In the genomic region with DNA sequence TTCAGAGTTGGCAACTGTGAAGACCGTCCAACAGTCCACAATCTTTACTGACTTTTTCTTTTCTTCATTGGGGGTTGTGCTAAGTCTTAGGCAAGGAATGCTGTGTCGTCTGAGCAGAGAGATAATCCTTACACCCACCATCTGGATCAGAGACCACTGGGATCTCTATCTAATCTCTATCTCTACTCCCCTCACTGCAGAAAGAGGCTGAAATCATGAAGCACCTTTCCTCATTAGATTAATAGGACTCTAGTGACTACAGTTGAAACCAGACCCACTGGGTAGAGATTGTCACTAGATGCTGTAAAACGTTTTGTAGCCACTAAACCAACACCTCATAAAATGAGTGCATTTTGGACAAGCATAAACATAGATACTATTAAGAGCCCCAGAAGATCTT, we compare ENCODE assay signal across 22 cellular contexts.
"Had no signal": no experiment of that assay in that cellular context is flagged by ENCODE, and none has a peak within 500 bp of the region (broad histone marks: within the 10 kb centered on the region; RNA-seq: fewer than 3 reads in every experiment).

No MANE protein-coding gene starts in this region.

- H3K4me3 ChIP-seq: PC-9 had no signal

- DNase-seq: activated CD4-positive, alpha-beta memory T cell treated with anti-CD3 and anti-CD28 coated beads, Interleukin-2, amount 10 ng/mL, durations not matched to agents 7 days and 5 days; activated CD4-positive, alpha-beta T cell treated with anti-CD3 and anti-CD28 coated beads for 36 hours; activated CD4-positive, alpha-beta T cell treated with anti-CD3 and anti-CD28 coated beads, Interleukin-2, amount 50 U/mL, for 1 hour; activated CD8-positive, alpha-beta memory T cell treated with anti-CD3 and anti-CD28 coated beads, Interleukin-2, amount 50 U/mL, for 4 hours; activated gamma-delta T cell treated with Interleukin-2 at 50 U/mL for 16 hours; activated naive CD4-positive, alpha-beta T cell treated with anti-CD3 and anti-CD28 coated beads, Interleukin-2, amount 10 ng/mL, durations not matched to agents 7 days and 5 days; activated naive CD8-positive, alpha-beta T cell treated with anti-CD3 and anti-CD28 coated beads for 36 hours; activated T-cell treated with anti-CD3 and anti-CD28 coated beads, Interleukin-2, amount 50 U/mL, for 72 hours; cerebellar nuclear complex; NCI-H1092; NCI-H1417; NCI-H1930; NCI-H2171; NCI-H2227 treated with DMSO at 0.1 percent for 48 hours; NCI-H446 treated with DMSO at 0.1 percent for 48 hours; NCI-H526 treated with DMSO at 0.1 percent for 48 hours; PC-9; SK-N-SH; T-helper 1 cell had no signal

- H2AFZ ChIP-seq: PC-9 had no signal

- H3K27ac Mint-ChIP-seq: activated CD4-positive, alpha-beta memory T cell treated with anti-CD3 and anti-CD28 coated beads, Interleukin-2, amount 10 ng/mL, durations not matched to agents 7 days and 5 days; activated CD4-positive, alpha-beta T cell treated with anti-CD3 and anti-CD28 coated beads for 36 hours; activated naive CD4-positive, alpha-beta T cell treated with anti-CD3 and anti-CD28 coated beads, Interleukin-2, amount 10 ng/mL, durations not matched to agents 7 days and 5 days; activated naive CD8-positive, alpha-beta T cell treated with anti-CD3 and anti-CD28 coated beads for 36 hours; activated T-cell treated with anti-CD3 and anti-CD28 coated beads, Interleukin-2, amount 50 U/mL, for 72 hours; activated T-helper 2 cell treated with anti-CD3 and anti-CD28 coated beads, Interferon-gamma antibody, Interleukin-2, Interleukin-4, amounts not matched to agents 10 μg/mL and 5 μg/mL and 100 μg/mL, durations not matched to agents 14 hours and 24 hours and 36 hours had no signal

- H3K9ac ChIP-seq: KMS-11, SK-N-SH had no signal

- H3K9me3 Mint-ChIP-seq: activated CD4-positive, alpha-beta memory T cell treated with anti-CD3 and anti-CD28 coated beads, Interleukin-2, amount 10 ng/mL, durations not matched to agents 7 days and 5 days; activated naive CD4-positive, alpha-beta T cell treated with anti-CD3 and anti-CD28 coated beads, Interleukin-2, amount 10 ng/mL, durations not matched to agents 7 days and 5 days; activated naive CD8-positive, alpha-beta T cell treated with anti-CD3 and anti-CD28 coated beads for 36 hours; activated T-cell treated with anti-CD3 and anti-CD28 coated beads, Interleukin-2, amount 50 U/mL, for 72 hours; activated T-helper 2 cell treated with anti-CD3 and anti-CD28 coated beads, Interferon-gamma antibody, Interleukin-2, Interleukin-4, amounts not matched to agents 10 μg/mL and 5 μg/mL and 100 μg/mL, durations not matched to agents 14 hours and 24 hours and 36 hours had no signal

- H3K27ac ChIP-seq: KMS-11, PC-9, VCaP had no signal

- H3K36me3 Mint-ChIP-seq: activated naive CD4-positive, alpha-beta T cell treated with anti-CD3 and anti-CD28 coated beads, Interleukin-2, amount 10 ng/mL, durations not matched to agents 7 days and 5 days; activated naive CD8-positive, alpha-beta T cell treated with anti-CD3 and anti-CD28 coated beads for 36 hours had no signal

- H3K4me2 ChIP-seq: KMS-11, PC-9, SK-N-SH had no signal

- H3K27me3 Mint-ChIP-seq: activated CD4-positive, alpha-beta memory T cell treated with anti-CD3 and anti-CD28 coated beads, Interleukin-2, amount 10 ng/mL, durations not matched to agents 7 days and 5 days had no signal

- ATAC-seq: activated CD4-positive, alpha-beta T cell treated with anti-CD3 and anti-CD28 coated beads for 36 hours; activated T-cell treated with anti-CD3 and anti-CD28 coated beads, Interleukin-2, amount 50 U/mL, for 72 hours had no signal

- H3K4me1 Mint-ChIP-seq: activated CD4-positive, alpha-beta memory T cell treated with anti-CD3 and anti-CD28 coated beads, Interleukin-2, amount 10 ng/mL, durations not matched to agents 7 days and 5 days; activated CD4-positive, alpha-beta T cell treated with anti-CD3 and anti-CD28 coated beads for 36 hours; activated naive CD4-positive, alpha-beta T cell treated with anti-CD3 and anti-CD28 coated beads, Interleukin-2, amount 10 ng/mL, durations not matched to agents 7 days and 5 days; activated naive CD8-positive, alpha-beta T cell treated with anti-CD3 and anti-CD28 coated beads for 36 hours had no signal

- H3K4me3 Mint-ChIP-seq: activated CD4-positive, alpha-beta memory T cell treated with anti-CD3 and anti-CD28 coated beads, Interleukin-2, amount 10 ng/mL, durations not matched to agents 7 days and 5 days; activated CD4-positive, alpha-beta T cell treated with anti-CD3 and anti-CD28 coated beads for 36 hours; activated naive CD4-positive, alpha-beta T cell treated with anti-CD3 and anti-CD28 coated beads, Interleukin-2, amount 10 ng/mL, durations not matched to agents 7 days and 5 days; activated naive CD8-positive, alpha-beta T cell treated with anti-CD3 and anti-CD28 coated beads for 36 hours; activated T-cell treated with anti-CD3 and anti-CD28 coated beads, Interleukin-2, amount 50 U/mL, for 72 hours had no signal
